Comparison of ENCODE assay signal across 1 cellular context in genomic region chr14:64504897-64505771, GRCh38.
A peak's percentile ranks its signal among the peaks of the same experiment; 100 is the strongest.
TF ChIP-seq lines count a peak whose summit lies in the region.

No MANE protein-coding gene starts in this region.

TF ChIP-seq in GM12878, 131 proteins besides CTCF, POLR2A, EP300 and RAD21 (continues in another document):
- TF ChIP-seq RELA (IDR thresholded peaks at IDR 0.05; ENCODE audit: borderline replicate concordance, partially characterized antibody) (no peak), NR2C1 (IDR thresholded peaks at IDR 0.05) (0 out of 2 replicates have a peak, but pooled peaks have one; percentile 10), SUZ12 (IDR thresholded peaks at IDR 0.05; ENCODE audit: unreplicated experiment) (no peak), ZSCAN29 (IDR thresholded peaks at IDR 0.05) (0 out of 2 replicates have a peak, but pooled peaks have one; percentile 53), HSF1 (IDR thresholded peaks at IDR 0.05; ENCODE audit: low read depth, low read length) (no peak), NBN (IDR thresholded peaks at IDR 0.05) (peak; percentile 77; the same call in 1 of the 2 replicates), SMC3 (IDR thresholded peaks at IDR 0.05; ENCODE audit: borderline replicate concordance, low read length) (no peak), FOS (IDR thresholded peaks at IDR 0.05; ENCODE audit: borderline replicate concordance, extremely low read depth, insufficient read length) (no peak), SPI1 (IDR thresholded peaks at IDR 0.05; ENCODE audit: borderline replicate concordance, insufficient read depth, low read depth, low read length) (peak; percentile 62; the same call in 1 of the 2 replicates), SP1 (IDR thresholded peaks at IDR 0.05; ENCODE audit: low read depth, low read length) (no peak), CEBPB (IDR thresholded peaks at IDR 0.05; ENCODE audit: borderline replicate concordance in 1 of 2, low read depth in 2 of 2, low read length in 2 of 2) (no peak), CBX5 (IDR thresholded peaks at IDR 0.05; ENCODE audit: low read depth) (no peak), ESRRA (IDR thresholded peaks at IDR 0.05; ENCODE audit: low read length) (no peak), TARDBP (IDR thresholded peaks at IDR 0.05; ENCODE audit: borderline replicate concordance) (no peak), PAX8 (IDR thresholded peaks at IDR 0.05) (no peak), RUNX3 (IDR thresholded peaks at IDR 0.05; ENCODE audit: low read length) (peak; percentile 16; the same call in 1 of the 2 replicates), POLR2AphosphoS5 (IDR thresholded peaks at IDR 0.05; ENCODE audit: low read length) (peak; percentile 8), RAD51 (IDR thresholded peaks at IDR 0.05) (no peak), NFIC (IDR thresholded peaks at IDR 0.05; ENCODE audit: low read depth, low read length) (no peak), ZNF384 (IDR thresholded peaks at IDR 0.05; ENCODE audit: borderline replicate concordance, low read depth, low read length) (peak; percentile 76; the same call in 1 of the 2 replicates), NR2C2 (IDR thresholded peaks at IDR 0.05; ENCODE audit: borderline replicate concordance, control insufficient read depth, insufficient read length, low read depth) (no peak), EED (IDR thresholded peaks at IDR 0.05; ENCODE audit: low read depth) (peak; percentile 51; the same call in 1 of the 2 replicates), JUNB (IDR thresholded peaks at IDR 0.05) (no peak), IKZF2 (IDR thresholded peaks at IDR 0.05) (peak; percentile 52 to 54; a peak in 3 of 4 replicates), E4F1 (IDR thresholded peaks at IDR 0.05; ENCODE audit: borderline replicate concordance, partially characterized antibody) (no peak), TCF3 (IDR thresholded peaks at IDR 0.05; ENCODE audit: borderline replicate concordance, insufficient read depth, low read depth, low read length) (no peak), RCOR1 (conservative IDR thresholded peaks at IDR 0.05; ENCODE audit: low read depth, low read length) (no peak), SRF (IDR thresholded peaks at IDR 0.05; ENCODE audit: low read depth in 2 of 2, low read length in 2 of 2) (no peak), NFXL1 (IDR thresholded peaks at IDR 0.05; ENCODE audit: borderline replicate concordance) (peak; percentile 86; the same call in 1 of the 2 replicates), RFX5 (IDR thresholded peaks at IDR 0.05; ENCODE audit: low read depth, low read length) (no peak), IKZF1 (conservative IDR thresholded peaks at IDR 0.05) (no peak; the same call in none of the 2 replicates), CUX1 (IDR thresholded peaks at IDR 0.05; ENCODE audit: insufficient replicate concordance, low read depth, low read length) (no peak), SIX5 (IDR thresholded peaks at IDR 0.05; ENCODE audit: low read depth, low read length, severe bottlenecking) (no peak), SIN3A (IDR thresholded peaks at IDR 0.05; ENCODE audit: low read depth, low read length) (no peak; the same call in 1 of the 2 replicates), MTA2 (IDR thresholded peaks at IDR 0.05; ENCODE audit: low read depth) (0 out of 2 replicates have a peak, but pooled peaks have one; percentile 11), ZNF24 (IDR thresholded peaks at IDR 0.05) (no peak), STAT3 (IDR thresholded peaks at IDR 0.05; ENCODE audit: low read depth, low read length) (no peak), CEBPZ (IDR thresholded peaks at IDR 0.05; ENCODE audit: low read depth, low read length) (no peak), MLLT1 (IDR thresholded peaks at IDR 0.05) (peak; percentile 88), MAX (IDR thresholded peaks at IDR 0.05; ENCODE audit: low read depth, low read length) (no peak), BCL3 (IDR thresholded peaks at IDR 0.05; ENCODE audit: borderline replicate concordance, insufficient read depth, low read depth, low read length, poor library complexity, severe bottlenecking) (no peak), WRNIP1 (IDR thresholded peaks at IDR 0.05; ENCODE audit: borderline replicate concordance, low read depth, low read length) (0 out of 2 replicates have a peak, but pooled peaks have one; percentile 23), STAT1 (conservative IDR thresholded peaks at IDR 0.05) (peak; percentile 20; the same call in 1 of the 2 replicates), HDAC6 (IDR thresholded peaks at IDR 0.05; ENCODE audit: unreplicated experiment) (no peak), CHD4 (IDR thresholded peaks at IDR 0.05) (no peak)
- TF ChIP-seq, protein P1, sequence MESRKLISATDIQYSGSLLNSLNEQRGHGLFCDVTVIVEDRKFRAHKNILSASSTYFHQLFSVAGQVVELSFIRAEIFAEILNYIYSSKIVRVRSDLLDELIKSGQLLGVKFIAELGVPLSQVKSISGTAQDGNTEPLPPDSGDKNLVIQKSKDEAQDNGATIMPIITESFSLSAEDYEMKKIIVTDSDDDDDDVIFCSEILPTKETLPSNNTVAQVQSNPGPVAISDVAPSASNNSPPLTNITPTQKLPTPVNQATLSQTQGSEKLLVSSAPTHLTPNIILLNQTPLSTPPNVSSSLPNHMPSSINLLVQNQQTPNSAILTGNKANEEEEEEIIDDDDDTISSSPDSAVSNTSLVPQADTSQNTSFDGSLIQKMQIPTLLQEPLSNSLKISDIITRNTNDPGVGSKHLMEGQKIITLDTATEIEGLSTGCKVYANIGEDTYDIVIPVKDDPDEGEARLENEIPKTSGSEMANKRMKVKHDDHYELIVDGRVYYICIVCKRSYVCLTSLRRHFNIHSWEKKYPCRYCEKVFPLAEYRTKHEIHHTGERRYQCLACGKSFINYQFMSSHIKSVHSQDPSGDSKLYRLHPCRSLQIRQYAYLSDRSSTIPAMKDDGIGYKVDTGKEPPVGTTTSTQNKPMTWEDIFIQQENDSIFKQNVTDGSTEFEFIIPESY (IDR thresholded peaks at IDR 0.05), result peak; percentile 8; the same call in 1 of the 2 replicates
- TF ChIP-seq, protein P2, sequence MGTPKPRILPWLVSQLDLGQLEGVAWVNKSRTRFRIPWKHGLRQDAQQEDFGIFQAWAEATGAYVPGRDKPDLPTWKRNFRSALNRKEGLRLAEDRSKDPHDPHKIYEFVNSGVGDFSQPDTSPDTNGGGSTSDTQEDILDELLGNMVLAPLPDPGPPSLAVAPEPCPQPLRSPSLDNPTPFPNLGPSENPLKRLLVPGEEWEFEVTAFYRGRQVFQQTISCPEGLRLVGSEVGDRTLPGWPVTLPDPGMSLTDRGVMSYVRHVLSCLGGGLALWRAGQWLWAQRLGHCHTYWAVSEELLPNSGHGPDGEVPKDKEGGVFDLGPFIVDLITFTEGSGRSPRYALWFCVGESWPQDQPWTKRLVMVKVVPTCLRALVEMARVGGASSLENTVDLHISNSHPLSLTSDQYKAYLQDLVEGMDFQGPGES (IDR thresholded peaks at IDR 0.05), result no peak
